In genomic region chr5:180532268-180532667, GRCh38 we compare ENCODE assay signal across 16 cellular contexts. TPM values are rescaled to one million over a fixed set of nuclear protein-coding genes. Genes with fewer than 3 reads are reported as not detected.
DNase-seq lines count a peak whose midpoint lies in the region; ATAC-seq and TF ChIP-seq lines count a peak whose summit lies in the region.
"Had no signal": no experiment of that assay in that cellular context is flagged by ENCODE, and none has a peak within 500 bp of the region (broad histone marks: within the 10 kb centered on the region; RNA-seq: fewer than 3 reads in every experiment).

No MANE protein-coding gene starts in this region.

- peaks cover 11% of the 10 kb centered on the region for H3K36me3 ChIP-seq in brain microvascular endothelial cell (replicated peaks)

- H3K27ac Mint-ChIP-seq in activated naive CD8-positive, alpha-beta T cell treated with anti-CD3 and anti-CD28 coated beads, Interleukin-2, amount 50 U/mL, for 24 hours, result no peak overlapping the region
- H3K27ac Mint-ChIP-seq in activated naive CD8-positive, alpha-beta T cell treated with anti-CD3 and anti-CD28 coated beads for 36 hours, result no peak overlapping the region
- H3K27ac Mint-ChIP-seq in activated T-helper 1 cell treated with anti-CD3 and anti-CD28 coated beads, Interleukin-12 subunit alpha, Interleukin-12 subunit beta, Interleukin-2, Interleukin-4 antibody, amounts not matched to agents 30 ng/mL and 10 ng/mL and 1 ng/mL, durations not matched to agents 14 hours and 24 hours and 36 hours, result peak overlapping the region; percentile 18
- no peak overlapping the region for H3K27ac Mint-ChIP-seq in glutamatergic neuron (ENCODE audit: unreplicated experiment)

- DNase-seq in activated naive CD8-positive, alpha-beta T cell treated with anti-CD3 and anti-CD28 coated beads, Interleukin-2, amount 50 U/mL, for 24 hours, result no peak
- DNase-seq in activated naive CD8-positive, alpha-beta T cell treated with anti-CD3 and anti-CD28 coated beads for 36 hours, result no peak
- no peak for DNase-seq in activated T-helper 1 cell treated with anti-CD3 and anti-CD28 coated beads, Interleukin-12 subunit alpha, Interleukin-12 subunit beta, Interleukin-2, Interleukin-4 antibody, amounts not matched to agents 30 ng/mL and 10 ng/mL and 1 ng/mL, durations not matched to agents 14 hours and 24 hours and 36 hours (ENCODE audit: low spot score)
- no peak for DNase-seq in glutamatergic neuron
- no peak for DNase-seq in NCI-H1092 treated with DMSO at 0.1 percent for 48 hours (lab: John Stamatoyannopoulos, UW)
- no peak for DNase-seq in brain microvascular endothelial cell
- DNase-seq in GDM1 (lab: John Stamatoyannopoulos, UW), result no peak
- DNase-seq: EL, HCEC 1CT, MM.1S, NCI-H187 treated with DMSO at 0.1 percent for 48 hours, NCI-H446, NCI-H748 treated with DMSO at 0.1 percent for 48 hours, PC-3 had no signal

- H3K4me3 Mint-ChIP-seq in activated naive CD8-positive, alpha-beta T cell treated with anti-CD3 and anti-CD28 coated beads, Interleukin-2, amount 50 U/mL, for 24 hours, result no peak overlapping the region
- no peak overlapping the region for H3K4me3 Mint-ChIP-seq in activated naive CD8-positive, alpha-beta T cell treated with anti-CD3 and anti-CD28 coated beads for 36 hours
- no peak overlapping the region for H3K4me3 Mint-ChIP-seq in activated T-helper 1 cell treated with anti-CD3 and anti-CD28 coated beads, Interleukin-12 subunit alpha, Interleukin-12 subunit beta, Interleukin-2, Interleukin-4 antibody, amounts not matched to agents 30 ng/mL and 10 ng/mL and 1 ng/mL, durations not matched to agents 14 hours and 24 hours and 36 hours
- H3K4me3 Mint-ChIP-seq in glutamatergic neuron (ENCODE audit: unreplicated experiment), result peak overlapping the region; percentile 25

- no peaks in the 10 kb centered on the region for H3K27me3 ChIP-seq in brain microvascular endothelial cell (replicated peaks)

- intact Hi-C loops in activated T-helper 1 cell treated with anti-CD3 and anti-CD28 coated beads, Interleukin-12 subunit alpha, Interleukin-12 subunit beta, Interleukin-2, Interleukin-4 antibody, amounts not matched to agents 30 ng/mL and 10 ng/mL and 1 ng/mL, durations not matched to agents 14 hours and 24 hours and 36 hours (cut with micrococcal nuclease), result no loop called here

- TF ChIP-seq CTCF in glutamatergic neuron (IDR thresholded peaks at IDR 0.05; ENCODE audit: partially characterized antibody, unreplicated experiment) (no peak), brain microvascular endothelial cell (IDR thresholded peaks at IDR 0.05; ENCODE audit: low read depth, low read length, missing control alignments) (no peak)

- peaks cover 41% of the 10 kb centered on the region for H3K36me3 Mint-ChIP-seq in activated naive CD8-positive, alpha-beta T cell treated with anti-CD3 and anti-CD28 coated beads, Interleukin-2, amount 50 U/mL, for 24 hours (ENCODE audit: low read depth)
- peaks cover 39% of the 10 kb centered on the region for H3K36me3 Mint-ChIP-seq in activated naive CD8-positive, alpha-beta T cell treated with anti-CD3 and anti-CD28 coated beads for 36 hours
- peaks cover 32% of the 10 kb centered on the region for H3K36me3 Mint-ChIP-seq in activated T-helper 1 cell treated with anti-CD3 and anti-CD28 coated beads, Interleukin-12 subunit alpha, Interleukin-12 subunit beta, Interleukin-2, Interleukin-4 antibody, amounts not matched to agents 30 ng/mL and 10 ng/mL and 1 ng/mL, durations not matched to agents 14 hours and 24 hours and 36 hours (ENCODE audit: low read depth)
- H3K36me3 Mint-ChIP-seq in glutamatergic neuron (ENCODE audit: unreplicated experiment), result peaks cover 37% of the 10 kb centered on the region

- H3K4me1 Mint-ChIP-seq in activated naive CD8-positive, alpha-beta T cell treated with anti-CD3 and anti-CD28 coated beads, Interleukin-2, amount 50 U/mL, for 24 hours, result peaks cover 11% of the 10 kb centered on the region
- peaks cover 13% of the 10 kb centered on the region for H3K4me1 Mint-ChIP-seq in activated naive CD8-positive, alpha-beta T cell treated with anti-CD3 and anti-CD28 coated beads for 36 hours
- H3K4me1 Mint-ChIP-seq in activated T-helper 1 cell treated with anti-CD3 and anti-CD28 coated beads, Interleukin-12 subunit alpha, Interleukin-12 subunit beta, Interleukin-2, Interleukin-4 antibody, amounts not matched to agents 30 ng/mL and 10 ng/mL and 1 ng/mL, durations not matched to agents 14 hours and 24 hours and 36 hours (ENCODE audit: low read depth), result peaks cover 15% of the 10 kb centered on the region
- H3K4me1 Mint-ChIP-seq in glutamatergic neuron (ENCODE audit: low read depth, unreplicated experiment), result peaks cover 4% of the 10 kb centered on the region

- no peaks in the 10 kb centered on the region for H3K9me3 Mint-ChIP-seq in activated naive CD8-positive, alpha-beta T cell treated with anti-CD3 and anti-CD28 coated beads, Interleukin-2, amount 50 U/mL, for 24 hours
- H3K9me3 Mint-ChIP-seq in activated naive CD8-positive, alpha-beta T cell treated with anti-CD3 and anti-CD28 coated beads for 36 hours, result no peaks in the 10 kb centered on the region
- no peaks in the 10 kb centered on the region for H3K9me3 Mint-ChIP-seq in activated T-helper 1 cell treated with anti-CD3 and anti-CD28 coated beads, Interleukin-12 subunit alpha, Interleukin-12 subunit beta, Interleukin-2, Interleukin-4 antibody, amounts not matched to agents 30 ng/mL and 10 ng/mL and 1 ng/mL, durations not matched to agents 14 hours and 24 hours and 36 hours
- H3K9me3 Mint-ChIP-seq in glutamatergic neuron (ENCODE audit: unreplicated experiment), result peaks cover 7% of the 10 kb centered on the region

- in situ Hi-C loops in brain microvascular endothelial cell (cut with HindIII; ENCODE audit: low pct_ligation_motif_present, low sequenced_read_pairs), result no loop called here

- H3K27me3 Mint-ChIP-seq in activated naive CD8-positive, alpha-beta T cell treated with anti-CD3 and anti-CD28 coated beads, Interleukin-2, amount 50 U/mL, for 24 hours, result no peaks in the 10 kb centered on the region
- no peaks in the 10 kb centered on the region for H3K27me3 Mint-ChIP-seq in activated naive CD8-positive, alpha-beta T cell treated with anti-CD3 and anti-CD28 coated beads for 36 hours
- no peaks in the 10 kb centered on the region for H3K27me3 Mint-ChIP-seq in activated T-helper 1 cell treated with anti-CD3 and anti-CD28 coated beads, Interleukin-12 subunit alpha, Interleukin-12 subunit beta, Interleukin-2, Interleukin-4 antibody, amounts not matched to agents 30 ng/mL and 10 ng/mL and 1 ng/mL, durations not matched to agents 14 hours and 24 hours and 36 hours (ENCODE audit: insufficient read depth)
- H3K27me3 Mint-ChIP-seq in glutamatergic neuron (ENCODE audit: unreplicated experiment), result peaks cover 9% of the 10 kb centered on the region

- no peak overlapping the region for H3K27ac ChIP-seq in brain microvascular endothelial cell
- H3K27ac ChIP-seq: KMS-11 had no signal

- ATAC-seq in activated naive CD8-positive, alpha-beta T cell treated with anti-CD3 and anti-CD28 coated beads, Interleukin-2, amount 50 U/mL, for 24 hours, result peak; percentile 71
- ATAC-seq: HepG2, PC-3 had no signal

- no peak overlapping the region for H3K4me3 ChIP-seq in brain microvascular endothelial cell (ENCODE audit: low read depth, low read length)

RNA-seq across cellular contexts. Expression of gene CNOT6, which starts 38.1 kb away (rescaled TPM):
- 10 to 100 TPM; 35.4 to 37.5 TPM for total RNA-seq in activated naive CD8-positive, alpha-beta T cell treated with anti-CD3 and anti-CD28 coated beads for 36 hours
- total RNA-seq in activated T-helper 1 cell treated with anti-CD3 and anti-CD28 coated beads, Interleukin-12 subunit alpha, Interleukin-12 subunit beta, Interleukin-2, Interleukin-4 antibody, amounts not matched to agents 30 ng/mL and 10 ng/mL and 1 ng/mL, durations not matched to agents 14 hours and 24 hours and 36 hours, result 48.8 and 49.7 TPM in 2 replicates
- total RNA-seq in glutamatergic neuron (ENCODE audit: unreplicated experiment), result 62.0 TPM

RNA-seq across cellular contexts. Expression of gene SCGB3A1, which starts 59.0 kb away (rescaled TPM):
- total RNA-seq in activated naive CD8-positive, alpha-beta T cell treated with anti-CD3 and anti-CD28 coated beads for 36 hours, result 1 to 10 TPM; 1.1 to 1.7 TPM
- not detected in 2 replicates for total RNA-seq in activated T-helper 1 cell treated with anti-CD3 and anti-CD28 coated beads, Interleukin-12 subunit alpha, Interleukin-12 subunit beta, Interleukin-2, Interleukin-4 antibody, amounts not matched to agents 30 ng/mL and 10 ng/mL and 1 ng/mL, durations not matched to agents 14 hours and 24 hours and 36 hours
- not detected for total RNA-seq in glutamatergic neuron (ENCODE audit: unreplicated experiment)
- total RNA-seq: HepG2, PC-3 had no signal
